In the genomic region with DNA sequence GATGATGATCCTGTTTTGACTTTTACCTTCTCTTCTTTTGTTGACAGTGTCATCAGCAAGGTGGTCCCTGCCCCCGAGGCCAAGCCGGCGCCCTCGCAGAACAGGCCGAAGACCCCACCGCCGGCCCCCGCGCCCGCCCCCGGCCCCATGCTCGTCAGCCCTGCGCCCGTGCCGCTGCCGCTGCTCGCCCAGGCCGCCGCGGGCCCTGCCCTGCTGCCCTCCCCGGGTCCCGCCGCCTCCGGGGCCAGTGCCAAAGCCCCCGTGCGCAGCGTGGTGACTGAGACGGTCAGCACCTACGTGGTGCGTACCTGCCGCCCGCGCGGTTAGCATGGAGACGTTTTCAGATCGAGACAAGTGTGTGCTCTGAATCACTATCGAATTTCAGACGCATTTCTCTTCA, we compare ENCODE assay signal across 34 cellular contexts. TPM values are rescaled to one million over a fixed set of nuclear protein-coding genes. Genes with fewer than 3 reads are reported as not detected.
"Had no signal": no experiment of that assay in that cellular context is flagged by ENCODE, and none has a peak within 500 bp of the region (broad histone marks: within the 10 kb centered on the region; RNA-seq: fewer than 3 reads in every experiment).

No MANE protein-coding gene starts in this region.

- H3K4me3 ChIP-seq: MG63 had no signal

- H3K27me3 ChIP-seq: MG63 had no signal

- DNase-seq: Karpas-422, Kasumi-1, KG1, MG63, MM.1S, MV-4-11, NCI-H1048, NCI-H1092, NCI-H1092 treated with DMSO at 0.1 percent for 48 hours, NCI-H1105, NCI-H1105 treated with DMSO at 0.1 percent for 48 hours, NCI-H1417, NCI-H1417 treated with DMSO at 0.1 percent for 48 hours, NCI-H1436, NCI-H1436 treated with DMSO at 0.1 percent for 48 hours, NCI-H146, NCI-H1694, NCI-H1694 treated with DMSO at 0.1 percent for 48 hours, NCI-H187, NCI-H187 treated with DMSO at 0.1 percent for 48 hours, NCI-H1930, NCI-H2029, NCI-H2029 treated with DMSO at 0.1 percent for 48 hours, NCI-H2081, NCI-H2081 treated with DMSO at 0.1 percent for 48 hours, NCI-H2107, NCI-H2171, NCI-H2171 treated with DMSO at 0.1 percent for 48 hours, NCI-H2227 treated with DMSO at 0.1 percent for 48 hours, NCI-H226, NCI-H345, NCI-H446, NCI-H446 treated with DMSO at 0.1 percent for 48 hours had no signal

- H3K36me3 ChIP-seq: MG63 had no signal

RNA-seq across cellular contexts. Expression of a gene that starts 45.5 kb away (rescaled TPM):
- total RNA-seq: LHCN-M2 had no signal
